ENCODE assay signal across 26 cellular contexts in the genomic region with DNA sequence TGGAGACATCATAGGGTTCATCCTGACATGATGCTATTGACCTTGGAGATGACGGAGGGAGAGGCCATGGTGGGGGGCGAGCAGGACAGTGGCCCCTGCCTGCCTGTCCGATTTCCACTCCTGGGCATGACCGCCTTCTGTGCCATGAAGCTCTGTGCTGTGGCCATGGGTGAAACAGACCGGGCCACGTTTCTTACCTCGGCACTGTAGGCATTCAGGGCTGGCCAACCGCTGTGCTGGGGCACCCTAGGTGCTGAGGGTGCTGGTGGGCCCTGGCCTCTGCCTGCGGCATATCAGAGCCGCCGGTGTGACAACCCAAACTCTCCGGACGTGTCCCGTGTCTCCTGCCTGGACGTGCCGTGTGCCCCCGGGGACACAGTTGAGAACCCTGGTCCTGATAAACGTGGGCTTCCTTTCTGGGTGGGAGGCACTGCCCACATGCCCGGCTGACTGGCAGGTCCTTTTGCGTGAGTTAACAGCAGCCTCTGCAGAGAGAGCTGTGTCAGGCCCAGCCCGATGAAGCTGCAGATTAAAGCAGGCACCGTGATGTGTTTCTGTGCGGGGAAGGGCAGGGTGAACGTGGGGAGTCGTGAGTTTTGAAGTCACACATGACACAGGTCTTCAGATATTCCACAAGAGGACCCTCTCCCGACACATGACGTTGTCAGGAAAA.
"Had no signal": no experiment of that assay in that cellular context is flagged by ENCODE, and none has a peak within 500 bp of the region (broad histone marks: within the 10 kb centered on the region; RNA-seq: fewer than 3 reads in every experiment).

No MANE protein-coding gene starts in this region.

- ATAC-seq: left colon; lower lobe of right lung; stimulated activated naive CD8-positive, alpha-beta T cell treated with anti-CD3 and anti-CD28 coated beads, Interleukin-15, Interleukin-2, amounts not matched to agents 100 U/mL and 50 U/mL, for 24 hours; T-helper 17 cell had no signal

- H3K36me3 Mint-ChIP-seq: activated naive CD8-positive, alpha-beta T cell treated with anti-CD3 and anti-CD28 coated beads, Interleukin-2, amount 10 ng/mL, durations not matched to agents 7 days and 5 days had no signal

- DNase-seq: activated CD4-positive, alpha-beta memory T cell treated with anti-CD3 and anti-CD28 coated beads, Interleukin-2, amount 10 ng/mL, durations not matched to agents 7 days and 5 days; activated CD4-positive, alpha-beta T cell treated with anti-CD3 and anti-CD28 coated beads for 1 hour; activated CD4-positive, alpha-beta T cell treated with anti-CD3 and anti-CD28 coated beads, Interleukin-2, amount 10 ng/mL, durations not matched to agents 7 days and 5 days; activated CD8-positive, alpha-beta memory T cell treated with anti-CD3 and anti-CD28 coated beads, Interleukin-2, amount 50 U/mL, for 48 hours; activated gamma-delta T cell; activated naive CD4-positive, alpha-beta T cell treated with anti-CD3 and anti-CD28 coated beads, Interleukin-2, amount 10 ng/mL, durations not matched to agents 7 days and 5 days; activated naive CD8-positive, alpha-beta T cell treated with anti-CD3 and anti-CD28 coated beads, Interleukin-2, amount 10 ng/mL, durations not matched to agents 7 days and 5 days; activated T-cell treated with anti-CD3 and anti-CD28 coated beads, Interleukin-2, amount 50 U/mL, for 24 hours; brain microvascular endothelial cell; foreskin melanocyte; islet precursor cell; left colon; lower lobe of right lung; mesenchymal stem cell; retina; stimulated activated CD4-positive, alpha-beta T cell treated with anti-CD3 and anti-CD28 coated beads, Interleukin-4, amount 100 ng/mL, for 1 hour; stimulated activated naive CD8-positive, alpha-beta T cell treated with anti-CD3 and anti-CD28 coated beads, Interleukin-15, Interleukin-2, amounts not matched to agents 100 U/mL and 50 U/mL, for 24 hours; T-helper 17 cell; T1000; testis; transverse colon had no signal

- H3K4me1 Mint-ChIP-seq: activated CD4-positive, alpha-beta memory T cell treated with anti-CD3 and anti-CD28 coated beads, Interleukin-2, amount 10 ng/mL, durations not matched to agents 7 days and 5 days; activated CD4-positive, alpha-beta T cell treated with anti-CD3 and anti-CD28 coated beads, Interleukin-2, amount 10 ng/mL, durations not matched to agents 7 days and 5 days; activated naive CD4-positive, alpha-beta T cell treated with anti-CD3 and anti-CD28 coated beads, Interleukin-2, amount 10 ng/mL, durations not matched to agents 7 days and 5 days; activated naive CD8-positive, alpha-beta T cell treated with anti-CD3 and anti-CD28 coated beads, Interleukin-2, amount 10 ng/mL, durations not matched to agents 7 days and 5 days; nephron had no signal

- H3K9me3 ChIP-seq: lower lobe of right lung, ovary, prostate gland, testis, transverse colon had no signal

- H3K4me3 Mint-ChIP-seq: activated CD4-positive, alpha-beta memory T cell treated with anti-CD3 and anti-CD28 coated beads, Interleukin-2, amount 10 ng/mL, durations not matched to agents 7 days and 5 days; activated CD4-positive, alpha-beta T cell treated with anti-CD3 and anti-CD28 coated beads, Interleukin-2, amount 10 ng/mL, durations not matched to agents 7 days and 5 days; activated naive CD4-positive, alpha-beta T cell treated with anti-CD3 and anti-CD28 coated beads, Interleukin-2, amount 10 ng/mL, durations not matched to agents 7 days and 5 days; activated naive CD8-positive, alpha-beta T cell treated with anti-CD3 and anti-CD28 coated beads, Interleukin-2, amount 10 ng/mL, durations not matched to agents 7 days and 5 days; activated T-cell treated with anti-CD3 and anti-CD28 coated beads, Interleukin-2, amount 50 U/mL, for 24 hours; nephron; T-helper 17 cell had no signal

- H3K9me3 Mint-ChIP-seq: activated naive CD8-positive, alpha-beta T cell treated with anti-CD3 and anti-CD28 coated beads, Interleukin-2, amount 10 ng/mL, durations not matched to agents 7 days and 5 days had no signal

- H3K27ac ChIP-seq: brain microvascular endothelial cell, esophagus muscularis mucosa, lower lobe of right lung, neutrophil, ovary, prostate gland, testis, transverse colon had no signal

- H3K27me3 ChIP-seq: brain microvascular endothelial cell, esophagus muscularis mucosa, ovary, testis, transverse colon had no signal

- H3K36me3 ChIP-seq: brain microvascular endothelial cell, esophagus muscularis mucosa, lower lobe of right lung, neutrophil, ovary, prostate gland, transverse colon had no signal

- H3K4me3 ChIP-seq: esophagus muscularis mucosa, lower lobe of right lung, ovary, prostate gland, testis, transverse colon had no signal

- H3K27ac Mint-ChIP-seq: activated CD4-positive, alpha-beta memory T cell treated with anti-CD3 and anti-CD28 coated beads, Interleukin-2, amount 10 ng/mL, durations not matched to agents 7 days and 5 days; activated CD4-positive, alpha-beta T cell treated with anti-CD3 and anti-CD28 coated beads, Interleukin-2, amount 10 ng/mL, durations not matched to agents 7 days and 5 days; activated naive CD4-positive, alpha-beta T cell treated with anti-CD3 and anti-CD28 coated beads, Interleukin-2, amount 10 ng/mL, durations not matched to agents 7 days and 5 days; activated naive CD8-positive, alpha-beta T cell treated with anti-CD3 and anti-CD28 coated beads, Interleukin-2, amount 10 ng/mL, durations not matched to agents 7 days and 5 days; activated T-cell treated with anti-CD3 and anti-CD28 coated beads, Interleukin-2, amount 50 U/mL, for 24 hours; nephron; T-helper 17 cell had no signal

- H3K4me1 ChIP-seq: prostate gland had no signal

- H3K27me3 Mint-ChIP-seq: activated CD4-positive, alpha-beta memory T cell treated with anti-CD3 and anti-CD28 coated beads, Interleukin-2, amount 10 ng/mL, durations not matched to agents 7 days and 5 days; activated CD4-positive, alpha-beta T cell treated with anti-CD3 and anti-CD28 coated beads, Interleukin-2, amount 10 ng/mL, durations not matched to agents 7 days and 5 days; activated naive CD4-positive, alpha-beta T cell treated with anti-CD3 and anti-CD28 coated beads, Interleukin-2, amount 10 ng/mL, durations not matched to agents 7 days and 5 days; activated naive CD8-positive, alpha-beta T cell treated with anti-CD3 and anti-CD28 coated beads, Interleukin-2, amount 10 ng/mL, durations not matched to agents 7 days and 5 days; T-helper 17 cell had no signal
